In genomic region chr12:51028811-51029146, GRCh38 we compare ENCODE assay signal across 13 cellular contexts. TPM values are rescaled to one million over a fixed set of nuclear protein-coding genes. Genes with fewer than 3 reads are reported as not detected.
DNase-seq lines count a peak whose midpoint lies in the region; ATAC-seq, FAIRE-seq and TF ChIP-seq lines count a peak whose summit lies in the region.
"Had no signal": no experiment of that assay in that cellular context is flagged by ENCODE, and none has a peak within 500 bp of the region (broad histone marks: within the 10 kb centered on the region; RNA-seq: fewer than 3 reads in every experiment).

No MANE protein-coding gene starts in this region.

- no peak for TF ChIP-seq EP300 in K562 (IDR thresholded peaks at IDR 0.05; ENCODE audit: low read length)

- H3K27me3 Mint-ChIP-seq in type B pancreatic cell: peaks cover 4% of the 10 kb centered on the region

- no peak for TF ChIP-seq RAD21 in K562 (CRISPR knock-in tag; conservative IDR thresholded peaks at IDR 0.05 in 1 of 2, IDR thresholded peaks at IDR 0.05 in 1 of 2)

- POLR2A ChIA-PET in K562 (lab: Yijun Ruan, JAX): interaction anchor here (0.6 to 2.3 kb wide), 9 partner anchors 8 to 291 kb away, joined by 3 to 8 read pairs (median 3); partner anchors contain the start of gene DAZAP2

- no peak overlapping the region for H3K4me2 ChIP-seq in K562 (ENCODE audit: insufficient read depth, low read length)

- no peaks in the 10 kb centered on the region for H3K9me3 Mint-ChIP-seq in type B pancreatic cell
- H3K9me3 Mint-ChIP-seq: activated T-helper 1 cell treated with anti-CD3 and anti-CD28 coated beads, Interleukin-12 subunit alpha, Interleukin-12 subunit beta, Interleukin-2, Interleukin-4 antibody, amounts not matched to agents 30 ng/mL and 10 ng/mL and 1 ng/mL, durations not matched to agents 14 hours and 24 hours and 36 hours; natural killer cell had no signal

- CTCF ChIA-PET in K562 (lab: Yijun Ruan, JAX; ENCODE audit: low intra/inter-chr PET ratio): interaction anchor here (2.0 to 2.3 kb wide), 2 partner anchors 203 to 263 kb away, joined by 5 to 10 read pairs; no protein-coding TSS in a partner anchor

- H3K36me3 Mint-ChIP-seq in type B pancreatic cell: no peaks in the 10 kb centered on the region
- H3K36me3 Mint-ChIP-seq: natural killer cell had no signal

- no peak overlapping the region; a peak in 1 of 4 replicates for H3K9ac ChIP-seq in K562 (ENCODE audit: insufficient read depth in 1 of 2, low read depth in 2 of 2, low read length in 2 of 2)
- peak overlapping the region; percentile 22 to 63 for H3K9ac ChIP-seq in kidney (ENCODE audit: low read length in 2 of 2)

- no peak for TF ChIP-seq CTCF in K562 (IDR thresholded peaks at IDR 0.05 in 2 of 3, conservative IDR thresholded peaks at IDR 0.05 in 1 of 3; ENCODE audit: insufficient read depth in 2 of 3, low read depth in 1 of 3, low read length in 3 of 3)
- TF ChIP-seq CTCF in kidney (IDR thresholded peaks at IDR 0.05; ENCODE audit: borderline replicate concordance, extremely low read depth, insufficient read depth): no peak
- TF ChIP-seq CTCF in type B pancreatic cell (conservative IDR thresholded peaks at IDR 0.05): no peak
- no peak for TF ChIP-seq CTCF in esophagus squamous epithelium (IDR thresholded peaks at IDR 0.05)

- peak overlapping the region; percentile 71 for H2AFZ ChIP-seq in K562 (ENCODE audit: low read depth, low read length)

- peak overlapping the region; percentile 87 for H3K27ac Mint-ChIP-seq in type B pancreatic cell
- H3K27ac Mint-ChIP-seq: activated T-helper 1 cell treated with anti-CD3 and anti-CD28 coated beads, Interleukin-12 subunit alpha, Interleukin-12 subunit beta, Interleukin-2, Interleukin-4 antibody, amounts not matched to agents 30 ng/mL and 10 ng/mL and 1 ng/mL, durations not matched to agents 14 hours and 24 hours and 36 hours; natural killer cell; T-helper 17 cell had no signal

- peaks cover 25 to 27% of the 10 kb centered on the region in 2 experiments; a peak in 4 of 5 replicates for H3K4me1 ChIP-seq in K562 (replicated peaks in 1 of 2; ENCODE audit: control insufficient read depth in 2 of 2, insufficient read depth in 2 of 2, low read length in 2 of 2)
- H3K4me1 ChIP-seq in kidney (ENCODE audit: control insufficient read depth in 1 of 2, insufficient read depth in 1 of 2, low read depth in 1 of 2, low read length in 2 of 2): peaks cover 8 to 9% of the 10 kb centered on the region in 2 donors
- H3K4me1 ChIP-seq in esophagus squamous epithelium: peaks cover 11 to 50% (median 12%) of the 10 kb centered on the region in 3 donors
- no peaks in the 10 kb centered on the region for H3K4me1 ChIP-seq in aorta (ENCODE audit: control insufficient read depth in 1 of 2, insufficient read depth in 2 of 2, low read length in 2 of 2)

- no peak overlapping the region for H3K4me3 ChIP-seq in K562
- H3K4me3 ChIP-seq in kidney (ENCODE audit: low read length in 2 of 2): peak overlapping the region; percentile 46 to 47
- H3K4me3 ChIP-seq in esophagus squamous epithelium: peak overlapping the region in 1 of 4 donors; percentile 7
- no peak overlapping the region for H3K4me3 ChIP-seq in aorta (ENCODE audit: low read length in 2 of 2)

- no peak for ATAC-seq in K562
- ATAC-seq in aorta (ENCODE audit: low FRiP score): no peak
- ATAC-seq: left cardiac atrium, natural killer cell, T-helper 17 cell had no signal

- BruUV-seq in K562 (replicated peaks; lab: Mats Ljungman, UMichigan): no TSS peak

- H3K36me3 ChIP-seq in K562 (ENCODE audit: control insufficient read depth, insufficient read depth, low read length) (no peaks in the 10 kb centered on the region), kidney (ENCODE audit: control insufficient read depth in 1 of 2, insufficient read depth in 2 of 2, low read length in 2 of 2) (no peaks in the 10 kb centered on the region), esophagus squamous epithelium (no peaks in the 10 kb centered on the region), aorta (ENCODE audit: control insufficient read depth in 1 of 2, insufficient read depth in 2 of 2, low read length in 1 of 2) (no peaks in the 10 kb centered on the region)

- in situ Hi-C loops in K562 (cut with MboI): no loop called here

- TF ChIP-seq POLR2A in K562 (conservative IDR thresholded peaks at IDR 0.05): no peak
- no peak for TF ChIP-seq POLR2A in esophagus squamous epithelium (IDR thresholded peaks at IDR 0.05)

- H4K20me1 ChIP-seq in K562 (replicated peaks; ENCODE audit: control insufficient read depth, insufficient read depth, low read length): no peaks in the 10 kb centered on the region

- WGBS in K562 (ENCODE audit: insufficient coverage, low coverage, missing lambda C conversion rate): 55% methylated on average over 5 of the region's 5 CpGs
- 23 to 25% methylated on average over 5 of the region's 5 CpGs for WGBS in esophagus squamous epithelium, 2 donors
- WGBS in aorta, 2 donors: 48 to 57% methylated on average over 5 of the region's 5 CpGs

- intact Hi-C loops in K562 (cut with micrococcal nuclease): loop anchor here (1.0 to 5.0 kb wide), 3 partner anchors 101 to 264 kb away; partner anchors contain the start of gene ATF1
- intact Hi-C loops in kidney (cut with DNase I): no loop called here
- intact Hi-C loops in esophagus squamous epithelium (cut with DNase I): no loop called here
- intact Hi-C loops in aorta (cut with DNase I): no loop called here

- H3K79me2 ChIP-seq in K562 (ENCODE audit: control insufficient read depth, insufficient read depth, low read length): peaks cover 26% of the 10 kb centered on the region

- H3K9me3 ChIP-seq in K562 (replicated peaks; ENCODE audit: control insufficient read depth, insufficient read depth, low read depth, low read length) (no peaks in the 10 kb centered on the region), kidney (ENCODE audit: control insufficient read depth in 1 of 2, low read length in 2 of 2) (no peaks in the 10 kb centered on the region), esophagus squamous epithelium (no peaks in the 10 kb centered on the region), aorta (ENCODE audit: control insufficient read depth, low read length) (no peaks in the 10 kb centered on the region)

- DNase-seq in HT-29 (ENCODE audit: low spot score) (peak; percentile 48), K562 (ENCODE audit: extremely low read depth in 1 of 4, low spot score in 3 of 4) (no peak), kidney (no peak), type B pancreatic cell (ENCODE audit: extremely low spot score, unreplicated experiment) (no peak), esophagus squamous epithelium (lab: John Stamatoyannopoulos, UW) (no peak), HCEC 1CT (no peak), aorta (no peak), HTR-8/SVneo (ENCODE audit: insufficient read length, low spot score) (no peak)
- DNase-seq: effector memory CD4-positive, alpha-beta T cell; left cardiac atrium; natural killer cell; T-helper 17 cell had no signal

- FAIRE-seq in K562 (lab: Jason Lieb, UNC): no peak
- no peak for FAIRE-seq in kidney (lab: Jason Lieb, UNC)
- FAIRE-seq in HTR-8/SVneo (lab: Jason Lieb, UNC): no peak

- peak overlapping the region; percentile 80 for H3K4me3 Mint-ChIP-seq in type B pancreatic cell
- H3K4me3 Mint-ChIP-seq: activated T-helper 1 cell treated with anti-CD3 and anti-CD28 coated beads, Interleukin-12 subunit alpha, Interleukin-12 subunit beta, Interleukin-2, Interleukin-4 antibody, amounts not matched to agents 30 ng/mL and 10 ng/mL and 1 ng/mL, durations not matched to agents 14 hours and 24 hours and 36 hours had no signal

- H3K27ac ChIP-seq in K562 (ENCODE audit: extremely low read depth, low read depth, low read length) (no peak overlapping the region), kidney (ENCODE audit: low read depth in 2 of 2, low read length in 2 of 2) (peak overlapping the region in 1 of 2 donors; percentile 23), esophagus squamous epithelium (peak overlapping the region in 2 of 4 donors; percentile 3 to 6), aorta (ENCODE audit: low read depth in 1 of 2, low read length in 2 of 2) (no peak overlapping the region)

- H3K27me3 ChIP-seq in K562 (ENCODE audit: control insufficient read depth in 2 of 2, insufficient read depth in 2 of 2, low read length in 2 of 2) (no peaks in the 10 kb centered on the region), esophagus squamous epithelium (peaks cover 0 to 5% (median 0%) of the 10 kb centered on the region in 4 donors), aorta (ENCODE audit: control insufficient read depth in 1 of 2, insufficient read depth in 2 of 2, low read length in 1 of 2) (no peaks in the 10 kb centered on the region)

- no peaks in the 10 kb centered on the region for H3K9me1 ChIP-seq in K562 (ENCODE audit: control insufficient read depth, insufficient read depth, low read length)

- peaks cover 38% of the 10 kb centered on the region for H3K4me1 Mint-ChIP-seq in type B pancreatic cell (ENCODE audit: unreplicated experiment)

RNA-seq across cellular contexts. Expression of gene SLC11A2, which starts 2.6 kb away (rescaled TPM):
- 20.1 and 42.9 TPM in 2 replicates for total RNA-seq in HT-29 (2014; rRNA removed; shearing (Covaris generic))
- total RNA-seq in K562 (2011; cell fraction: chromatin; rRNA removed; ENCODE audit: low replicate concordance): 262 and 366 TPM in 2 replicates
- 161 and 181 TPM in 2 replicates for total RNA-seq in K562 (2011; cell fraction: nucleolus; rRNA removed)
- total RNA-seq in K562 (2011; cell fraction: nucleoplasm; rRNA removed): 245 and 254 TPM in 2 replicates
- total RNA-seq in K562 (2014; rRNA removed): 26.1 and 29.7 TPM in 2 replicates
- 37.8 and 39.3 TPM in 2 replicates for total RNA-seq in K562 (2014; rRNA removed; fragmentation: Illumina TruSeq; extraction: Trizol)
- 30.3 and 32.9 TPM in 2 replicates for total RNA-seq in K562 (2015; rRNA removed; fragmentation: Illumina TruSeq; extraction: Trizol)
- total RNA-seq in K562 (2021): 36.8 and 38.8 TPM in 2 replicates
- polyA plus RNA-seq in K562 (2011; rRNA removed): 54.0 and 65.8 TPM in 2 replicates
- polyA plus RNA-seq in K562 (2011; cell fraction: cytosol; rRNA removed): 26.5 and 64.3 TPM in 2 replicates
- polyA plus RNA-seq in K562 (2011; cell fraction: nucleus; rRNA removed): 109 and 145 TPM in 2 replicates
- polyA plus RNA-seq in K562 (2012): 32.5 and 33.3 TPM in 2 replicates
- 30.1 and 36.3 TPM in 2 replicates for polyA plus RNA-seq in K562 (2014; fragmentation: Illumina TruSeq; extraction: Trizol)
- polyA plus RNA-seq in K562 (2014; fragmentation: Nextera tagmentation; extraction: Ambion mirVana): 10 to 100 TPM; 21.1 to 27.6 TPM
- 31.7 and 39.3 TPM in 2 replicates for polyA plus RNA-seq in K562 (2014; rRNA removed)
- polyA minus RNA-seq in K562 (2011; rRNA and poly(A)+ RNA removed): 85.9 and 89.7 TPM in 2 replicates
- 20.3 and 25.1 TPM in 2 replicates for polyA minus RNA-seq in K562 (2011; cell fraction: cytosol; rRNA and poly(A)+ RNA removed)
- polyA minus RNA-seq in K562 (2011; cell fraction: nucleus; rRNA and poly(A)+ RNA removed): 52.8 and 79.3 TPM in 2 replicates
- 90.2 TPM for total RNA-seq in kidney
- 22.3 TPM for polyA plus RNA-seq in kidney (ENCODE audit: insufficient read depth, low read depth, low replicate concordance)
- total RNA-seq in type B pancreatic cell (ENCODE audit: low replicate concordance): 56.3 and 62.9 TPM in 2 replicates
- total RNA-seq in esophagus squamous epithelium: 10 to 100 TPM; 23.6 to 78.9 (median 39.9) TPM
- 10 to 100 TPM; 71.9 to 97.2 TPM for total RNA-seq in aorta
- 10 to 100 TPM; 11.1 to 20.6 TPM for polyA plus RNA-seq in aorta

RNA-seq across cellular contexts. Expression of gene LETMD1, which starts 19.3 kb away (rescaled TPM):
- total RNA-seq in HT-29 (2014; rRNA removed; shearing (Covaris generic)): 36.8 and 47.1 TPM in 2 replicates
- 306 and 323 TPM in 2 replicates for total RNA-seq in K562 (2011; cell fraction: chromatin; rRNA removed; ENCODE audit: low replicate concordance)
- total RNA-seq in K562 (2011; cell fraction: nucleolus; rRNA removed): 186 and 193 TPM in 2 replicates
- 291 and 382 TPM in 2 replicates for total RNA-seq in K562 (2011; cell fraction: nucleoplasm; rRNA removed)
- total RNA-seq in K562 (2014; rRNA removed): 65.1 and 69.0 TPM in 2 replicates
- 82.9 and 96.9 TPM in 2 replicates for total RNA-seq in K562 (2014; rRNA removed; fragmentation: Illumina TruSeq; extraction: Trizol)
- total RNA-seq in K562 (2015; rRNA removed; fragmentation: Illumina TruSeq; extraction: Trizol): 71.3 and 74.0 TPM in 2 replicates
- 70.1 and 71.2 TPM in 2 replicates for total RNA-seq in K562 (2021)
- 163 and 214 TPM in 2 replicates for polyA plus RNA-seq in K562 (2011; rRNA removed)
- polyA plus RNA-seq in K562 (2011; cell fraction: cytosol; rRNA removed): 96.8 and 210 TPM in 2 replicates
- 281 and 303 TPM in 2 replicates for polyA plus RNA-seq in K562 (2011; cell fraction: nucleus; rRNA removed)
- 81.2 and 169 TPM in 2 replicates for polyA plus RNA-seq in K562 (2012)
- polyA plus RNA-seq in K562 (2014; fragmentation: Illumina TruSeq; extraction: Trizol): 113 and 121 TPM in 2 replicates
- polyA plus RNA-seq in K562 (2014; fragmentation: Nextera tagmentation; extraction: Ambion mirVana): 10 to 100 TPM; 58.7 to 75.4 TPM
- 106 and 112 TPM in 2 replicates for polyA plus RNA-seq in K562 (2014; rRNA removed)
- polyA minus RNA-seq in K562 (2011; rRNA and poly(A)+ RNA removed): 142 and 155 TPM in 2 replicates
- polyA minus RNA-seq in K562 (2011; cell fraction: cytosol; rRNA and poly(A)+ RNA removed): 53.3 and 56.5 TPM in 2 replicates
- polyA minus RNA-seq in K562 (2011; cell fraction: nucleus; rRNA and poly(A)+ RNA removed): 62.3 and 102 TPM in 2 replicates
- total RNA-seq in kidney: 54.4 TPM
- polyA plus RNA-seq in kidney (ENCODE audit: insufficient read depth, low read depth, low replicate concordance): 68.2 TPM
- total RNA-seq in type B pancreatic cell (ENCODE audit: low replicate concordance): 67.8 and 68.7 TPM in 2 replicates
- 10 to 100 TPM; 19.1 to 55.3 (median 35.1) TPM for total RNA-seq in esophagus squamous epithelium
- 10 to 100 TPM; 32.6 to 62.3 TPM for total RNA-seq in aorta
- polyA plus RNA-seq in aorta: 10 to 100 TPM; 52.6 to 59.6 TPM

RNA-seq across cellular contexts. Expression of gene CSRNP2, which starts 54.6 kb away (rescaled TPM):
- 4.3 and 6.3 TPM in 2 replicates for total RNA-seq in HT-29 (2014; rRNA removed; shearing (Covaris generic))
- 21.5 and 24.2 TPM in 2 replicates for total RNA-seq in K562 (2011; cell fraction: chromatin; rRNA removed; ENCODE audit: low replicate concordance)
- 12.0 and 13.7 TPM in 2 replicates for total RNA-seq in K562 (2011; cell fraction: nucleolus; rRNA removed)
- total RNA-seq in K562 (2011; cell fraction: nucleoplasm; rRNA removed): 16.7 and 20.5 TPM in 2 replicates
- total RNA-seq in K562 (2014; rRNA removed) (5.9 and 8.0 TPM in 2 replicates), K562 (2014; rRNA removed; fragmentation: Illumina TruSeq; extraction: Trizol) (5.2 and 5.9 TPM in 2 replicates), K562 (2015; rRNA removed; fragmentation: Illumina TruSeq; extraction: Trizol) (5.0 and 5.7 TPM in 2 replicates), K562 (2021) (10.8 and 13.9 TPM in 2 replicates), kidney (29.6 TPM), type B pancreatic cell (ENCODE audit: low replicate concordance) (32.1 and 55.5 TPM in 2 replicates), esophagus squamous epithelium (10 to 100 TPM in 2 of 4 donors, 1 to 10 TPM in 2; 7.4 to 14.7 (median 10.4) TPM), aorta (10 to 100 TPM; 32.3 to 34.5 TPM)
- polyA plus RNA-seq in K562 (2011; rRNA removed) (9.7 and 9.9 TPM in 2 replicates), K562 (2014; fragmentation: Illumina TruSeq; extraction: Trizol) (8.9 and 9.1 TPM in 2 replicates), K562 (2014; fragmentation: Nextera tagmentation; extraction: Ambion mirVana) (1 to 10 TPM; 1.6 to 1.8 TPM), K562 (2014; rRNA removed) (7.9 and 8.5 TPM in 2 replicates), kidney (ENCODE audit: insufficient read depth, low read depth, low replicate concordance) (8.5 TPM), aorta (10 to 100 TPM in 1 of 2 donors, 1 to 10 TPM in 1; 6.1 to 19.0 TPM)
- polyA plus RNA-seq in K562 (2011; cell fraction: cytosol; rRNA removed): 5.5 and 6.0 TPM in 2 replicates
- polyA plus RNA-seq in K562 (2011; cell fraction: nucleus; rRNA removed): 9.9 and 10.9 TPM in 2 replicates
- 7.2 and 11.0 TPM in 2 replicates for polyA plus RNA-seq in K562 (2012)
- 9.7 and 9.9 TPM in 2 replicates for polyA minus RNA-seq in K562 (2011; rRNA and poly(A)+ RNA removed)
- 5.0 and 9.4 TPM in 2 replicates for polyA minus RNA-seq in K562 (2011; cell fraction: cytosol; rRNA and poly(A)+ RNA removed)
- polyA minus RNA-seq in K562 (2011; cell fraction: nucleus; rRNA and poly(A)+ RNA removed): 4.4 and 7.4 TPM in 2 replicates

Comparison
In these comparisons a context has a peak if more than half of its experiments do, and no peak if none do; other contexts are left out.
1. H3K4me3 ChIP-seq: peak in kidney (2 of 2); none in K562 (single experiment) and aorta (0 of 2).
2. H3K9ac ChIP-seq: peak in kidney (2 of 2); none in K562 (0 of 2).